ENCODE assay signal across 19 cellular contexts in the genomic region with DNA sequence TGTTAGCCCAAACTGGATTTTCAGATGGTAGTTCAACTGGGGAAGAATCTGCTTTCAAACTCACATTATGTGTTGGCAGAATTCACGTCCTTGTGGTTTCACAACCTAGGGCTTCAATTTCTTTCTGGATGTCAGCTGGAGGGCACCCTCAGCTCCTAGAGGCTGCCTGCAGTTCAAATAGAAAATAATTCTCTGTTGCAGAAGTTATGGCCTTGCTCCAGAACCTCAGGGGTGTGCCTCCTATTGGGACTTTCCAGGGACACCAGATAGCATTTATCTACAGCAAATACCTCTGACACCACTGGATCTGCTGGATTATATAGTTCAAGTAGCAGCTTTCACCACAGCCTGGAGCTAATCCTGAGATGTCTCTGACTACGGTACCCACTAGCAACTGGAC.
"Had no signal": no experiment of that assay in that cellular context is flagged by ENCODE, and none has a peak within 500 bp of the region (broad histone marks: within the 10 kb centered on the region; RNA-seq: fewer than 3 reads in every experiment).

No MANE protein-coding gene starts in this region.

- H3K27me3 Mint-ChIP-seq: type B pancreatic cell had no signal

- H3K27ac ChIP-seq: epithelial cell of prostate, left lung, ovary, SK-N-MC, WERI-Rb-1 had no signal

- H3K4me1 ChIP-seq: left lung had no signal

- H3K4me1 Mint-ChIP-seq: activated CD4-positive, alpha-beta T cell treated with anti-CD3 and anti-CD28 coated beads for 36 hours; neural crest cell had no signal

- H3K36me3 Mint-ChIP-seq: type B pancreatic cell had no signal

- H3K27ac Mint-ChIP-seq: activated CD4-positive, alpha-beta T cell treated with anti-CD3 and anti-CD28 coated beads for 36 hours; activated CD8-positive, alpha-beta T cell treated with anti-CD3 and anti-CD28 coated beads for 36 hours; activated naive CD8-positive, alpha-beta T cell treated with anti-CD3 and anti-CD28 coated beads, Interleukin-2, amount 50 U/mL, for 24 hours; stimulated activated naive B cell treated with anti-CD40 and anti-IgM and Interleukin-4, amounts not matched to agents 10 μg/mL and 1 μg/mL and 100 μg/mL, for 72 hours; type B pancreatic cell had no signal

- H3K4me3 Mint-ChIP-seq: activated CD4-positive, alpha-beta T cell treated with anti-CD3 and anti-CD28 coated beads for 36 hours; activated CD8-positive, alpha-beta T cell treated with anti-CD3 and anti-CD28 coated beads for 36 hours; activated naive CD8-positive, alpha-beta T cell treated with anti-CD3 and anti-CD28 coated beads, Interleukin-2, amount 50 U/mL, for 24 hours; neural crest cell; stimulated activated naive B cell treated with anti-CD40 and anti-IgM and Interleukin-4, amounts not matched to agents 10 μg/mL and 1 μg/mL and 100 μg/mL, for 72 hours; type B pancreatic cell had no signal

- H3K4me3 ChIP-seq: left lung, ovary, SK-N-MC had no signal

- DNase-seq: activated CD4-positive, alpha-beta T cell treated with anti-CD3 and anti-CD28 coated beads for 36 hours; activated CD8-positive, alpha-beta memory T cell treated with anti-CD3 and anti-CD28 coated beads, Interleukin-2, amount 50 U/mL, for 4 hours; activated CD8-positive, alpha-beta T cell treated with anti-CD3 and anti-CD28 coated beads for 36 hours; activated naive CD4-positive, alpha-beta T cell treated with Interleukin-2 at 50 U/mL for 16 hours; activated naive CD8-positive, alpha-beta T cell treated with anti-CD3 and anti-CD28 coated beads, Interleukin-2, amount 50 U/mL, for 24 hours; central memory CD4-positive, alpha-beta T cell; cortex of kidney; effector CD8-positive, alpha-beta T cell; left lung; mesenchymal stem cell; ovary; stimulated activated naive B cell treated with anti-CD40 and anti-IgM and Interleukin-4, amounts not matched to agents 10 μg/mL and 1 μg/mL and 100 μg/mL, for 72 hours; substantia nigra; T-helper 1 cell; WERI-Rb-1 had no signal

- H3K9me3 Mint-ChIP-seq: activated CD8-positive, alpha-beta T cell treated with anti-CD3 and anti-CD28 coated beads for 36 hours; activated naive CD8-positive, alpha-beta T cell treated with anti-CD3 and anti-CD28 coated beads, Interleukin-2, amount 50 U/mL, for 24 hours; neural crest cell; stimulated activated naive B cell treated with anti-CD40 and anti-IgM and Interleukin-4, amounts not matched to agents 10 μg/mL and 1 μg/mL and 100 μg/mL, for 72 hours; type B pancreatic cell had no signal

- H3K36me3 ChIP-seq: left lung, ovary, WERI-Rb-1 had no signal

- ATAC-seq: activated CD4-positive, alpha-beta T cell treated with anti-CD3 and anti-CD28 coated beads for 36 hours; activated CD8-positive, alpha-beta T cell treated with anti-CD3 and anti-CD28 coated beads for 36 hours; activated naive CD8-positive, alpha-beta T cell treated with anti-CD3 and anti-CD28 coated beads, Interleukin-2, amount 50 U/mL, for 24 hours; left lung; stimulated activated naive B cell treated with anti-CD40 and anti-IgM and Interleukin-4, amounts not matched to agents 10 μg/mL and 1 μg/mL and 100 μg/mL, for 72 hours had no signal

- H3K27me3 ChIP-seq: left lung, ovary had no signal

- H3K9me3 ChIP-seq: left lung, ovary had no signal
